In the genomic region with DNA sequence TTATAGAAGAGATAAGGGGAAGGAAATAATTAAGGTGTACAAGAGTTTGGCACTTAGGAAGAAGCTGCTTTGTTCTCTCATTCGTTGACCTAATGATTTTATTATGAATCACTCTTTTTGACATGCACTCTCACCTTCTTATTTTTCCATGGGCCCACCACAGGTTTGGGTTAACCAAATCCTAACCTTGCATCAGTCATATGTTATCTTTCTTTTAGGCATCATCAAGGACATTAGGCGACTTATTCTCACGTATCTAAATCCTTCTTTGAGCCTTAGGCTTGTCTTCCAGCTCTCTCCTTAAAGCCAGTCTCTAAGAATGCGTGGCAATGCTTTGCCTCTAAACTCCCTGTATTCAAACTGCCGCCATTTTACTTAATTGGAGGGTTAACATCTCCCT, we compare ENCODE assay signal across 17 cellular contexts. TPM values are rescaled to one million over a fixed set of nuclear protein-coding genes. Genes with fewer than 3 reads are reported as not detected.
DNase-seq lines count a peak whose midpoint lies in the region; ATAC-seq and TF ChIP-seq lines count a peak whose summit lies in the region.
"Had no signal": no experiment of that assay in that cellular context is flagged by ENCODE, and none has a peak within 500 bp of the region (broad histone marks: within the 10 kb centered on the region; RNA-seq: fewer than 3 reads in every experiment).

No MANE protein-coding gene starts in this region.

- H3K9ac ChIP-seq in DND-41 (ENCODE audit: low read depth, low read length), result no peak overlapping the region

- H3K27me3 ChIP-seq in DND-41 (ENCODE audit: insufficient read depth, low read length, poor library complexity), result no peaks in the 10 kb centered on the region
- H3K27me3 ChIP-seq: BE2C had no signal

- H3K4me2 ChIP-seq in DND-41 (ENCODE audit: insufficient read depth, low read length), result no peak overlapping the region
- no peak overlapping the region for H3K4me2 ChIP-seq in OCI-LY7 (ENCODE audit: low read length)

- H3K27ac ChIP-seq in DND-41 (ENCODE audit: low read length) (peak overlapping the region; percentile 39; the same call in 1 of the 2 replicates), OCI-LY7 (ENCODE audit: low read depth, low read length, poor library complexity, severe bottlenecking) (peak overlapping the region; percentile 99)
- H3K27ac ChIP-seq: HL-60 had no signal

- peaks cover 24% of the 10 kb centered on the region for H3K4me1 Mint-ChIP-seq in stimulated activated naive CD8-positive, alpha-beta T cell treated with anti-CD3 and anti-CD28 coated beads, Interleukin-15, amount 100 ng/mL, for 72 hours

- H3K4me3 ChIP-seq in DND-41 (ENCODE audit: low read depth in 1 of 2, low read length in 2 of 2) (no peak overlapping the region), OCI-LY7 (ENCODE audit: low read depth, low read length, poor library complexity, severe bottlenecking) (no peak overlapping the region)
- H3K4me3 ChIP-seq: K562 had no signal

- H4K20me1 ChIP-seq in DND-41 (ENCODE audit: insufficient read depth, low read length) (no peaks in the 10 kb centered on the region), OCI-LY7 (ENCODE audit: insufficient read depth, low read length) (no peaks in the 10 kb centered on the region)

- CTCF ChIA-PET in OCI-LY7 (lab: Charles Lee; ENCODE audit: unreplicated experiment), result no interaction called here

- H3K9me3 ChIP-seq in DND-41 (ENCODE audit: insufficient read depth, low read length, severe bottlenecking) (no peaks in the 10 kb centered on the region), OCI-LY7 (ENCODE audit: low read length) (no peaks in the 10 kb centered on the region; the same call in 1 of the 2 replicates)
- H3K9me3 ChIP-seq: BE2C had no signal

- no peak overlapping the region for H2AFZ ChIP-seq in DND-41 (ENCODE audit: low read depth, low read length)
- H2AFZ ChIP-seq in OCI-LY7 (ENCODE audit: low read length), result no peak overlapping the region

- TF ChIP-seq CTCF in DND-41 (IDR thresholded peaks at IDR 0.05; ENCODE audit: borderline replicate concordance, extremely low read depth, low read length, poor library complexity, severe bottlenecking), result no peak
- TF ChIP-seq CTCF in OCI-LY7 (conservative IDR thresholded peaks at IDR 0.05; ENCODE audit: low read length), result no peak

- DNase-seq in stimulated activated naive CD8-positive, alpha-beta T cell treated with anti-CD3 and anti-CD28 coated beads, Interleukin-15, Interleukin-2, amounts not matched to agents 100 U/mL and 50 U/mL, for 24 hours, result no peak
- DNase-seq in stimulated activated naive CD8-positive, alpha-beta T cell treated with anti-CD3 and anti-CD28 coated beads, Interleukin-15, amount 100 ng/mL, for 72 hours, result no peak
- no peak for DNase-seq in DND-41
- no peak for DNase-seq in OCI-LY7 (ENCODE audit: low spot score)
- no peak for DNase-seq in C1 segment of cervical spinal cord (lab: John Stamatoyannopoulos, UW)
- DNase-seq in NCI-H526 (lab: John Stamatoyannopoulos, UW), result no peak
- DNase-seq: ACHN; BE2C; CD8-positive, alpha-beta T cell; GDM1; H9; IMR-90; Karpas-422 had no signal

- H3K9me2 ChIP-seq in OCI-LY7 (ENCODE audit: insufficient read depth, low read length), result no peaks in the 10 kb centered on the region

- no peaks in the 10 kb centered on the region for H3K9me3 Mint-ChIP-seq in stimulated activated naive CD8-positive, alpha-beta T cell treated with anti-CD3 and anti-CD28 coated beads, Interleukin-15, amount 100 ng/mL, for 72 hours
- H3K9me3 Mint-ChIP-seq: CD8-positive, alpha-beta T cell; H9 had no signal

- H3K27me3 Mint-ChIP-seq in stimulated activated naive CD8-positive, alpha-beta T cell treated with anti-CD3 and anti-CD28 coated beads, Interleukin-15, amount 100 ng/mL, for 72 hours, result no peaks in the 10 kb centered on the region

- H3K79me2 ChIP-seq in DND-41 (ENCODE audit: insufficient read depth, low read length) (no peaks in the 10 kb centered on the region), OCI-LY7 (ENCODE audit: insufficient read depth, low read depth, low read length) (peaks cover 39% of the 10 kb centered on the region; the same call in 1 of the 2 replicates)

- ATAC-seq in stimulated activated naive CD8-positive, alpha-beta T cell treated with anti-CD3 and anti-CD28 coated beads, Interleukin-15, Interleukin-2, amounts not matched to agents 100 U/mL and 50 U/mL, for 24 hours, result peak; percentile 32
- ATAC-seq in stimulated activated naive CD8-positive, alpha-beta T cell treated with anti-CD3 and anti-CD28 coated beads, Interleukin-15, amount 100 ng/mL, for 72 hours, result no peak
- no peak for ATAC-seq in DND-41 (ENCODE audit: insufficient read depth, low read depth)
- no peak for ATAC-seq in HG03095 (IDR thresholded peaks at IDR 0.05; ENCODE audit: unreplicated experiment)
- ATAC-seq: CD8-positive, alpha-beta T cell; K562 had no signal

- BruUV-seq in OCI-LY7 (replicated peaks; lab: Mats Ljungman, UMichigan), result no TSS peak

- POLR2A ChIA-PET in OCI-LY7 (lab: Charles Lee), result interaction anchor here (0.6 to 2.9 kb wide), 11 partner anchors 9 to 362 kb away, joined by 3 to 16 read pairs (median 4); no protein-coding TSS in a partner anchor

- H3K4me1 ChIP-seq in DND-41 (ENCODE audit: insufficient read depth, low read length), result peaks cover 44% of the 10 kb centered on the region
- H3K4me1 ChIP-seq in OCI-LY7 (ENCODE audit: insufficient read depth, low read length, poor library complexity, severe bottlenecking), result peaks cover 73% of the 10 kb centered on the region

- intact Hi-C loops in OCI-LY7 (cut with micrococcal nuclease; ENCODE audit: unreplicated experiment), result no loop called here

- no peak overlapping the region for H3K4me3 Mint-ChIP-seq in stimulated activated naive CD8-positive, alpha-beta T cell treated with anti-CD3 and anti-CD28 coated beads, Interleukin-15, amount 100 ng/mL, for 72 hours
- H3K4me3 Mint-ChIP-seq: CD14-positive monocyte; CD8-positive, alpha-beta T cell; H9 had no signal

- H3K27ac Mint-ChIP-seq in stimulated activated naive CD8-positive, alpha-beta T cell treated with anti-CD3 and anti-CD28 coated beads, Interleukin-15, amount 100 ng/mL, for 72 hours, result no peak overlapping the region
- H3K27ac Mint-ChIP-seq: CD14-positive monocyte; CD8-positive, alpha-beta T cell had no signal

- H3K36me3 ChIP-seq in DND-41 (ENCODE audit: insufficient read depth, low read length) (no peaks in the 10 kb centered on the region), OCI-LY7 (ENCODE audit: insufficient read depth, low read length) (peaks cover 75% of the 10 kb centered on the region)

RNA-seq across cellular contexts. Expression of gene TNFRSF21, which starts 58.3 kb away (rescaled TPM):
- total RNA-seq in OCI-LY7 (2014; rRNA removed; shearing (Covaris generic)), result 22.7 and 28.1 TPM in 2 replicates
- total RNA-seq in OCI-LY7 (2022), result 35.1 and 36.5 TPM in 2 replicates
